In genomic region chr22:23144926-23145906, GRCh38 we compare ENCODE assay signal across 8 cellular contexts. TPM values are rescaled to one million over a fixed set of nuclear protein-coding genes. Genes with fewer than 3 reads are reported as not detected.
DNase-seq lines count a peak whose midpoint lies in the region; ATAC-seq and TF ChIP-seq lines count a peak whose summit lies in the region.

RAB36 (plus strand) TSS chr22:23145477; CDS start chr22:23146617, 1,140 bp downstream.

- H3K9me3 ChIP-seq in iPS DF 6.9 (ENCODE audit: control insufficient read depth, insufficient read depth, low read length) (no peaks in the 10 kb centered on the region), aorta (ENCODE audit: control insufficient read depth, low read length) (no peaks in the 10 kb centered on the region)

- CTCF ChIA-PET in MCF 10A (lab: Yijun Ruan, JAX) = interaction anchor here (0.5 to 5.3 kb wide), 8 partner anchors 11 to 789 kb away, joined by 3 to 23 read pairs (median 3); no protein-coding TSS in a partner anchor

- H3K4me3 Mint-ChIP-seq in MCF 10A (ENCODE audit: unreplicated experiment) = peak within 1 kb of the TSS; percentile 78

- H3K4me1 ChIP-seq in iPS DF 6.9 (ENCODE audit: control insufficient read depth, insufficient read depth, low read length) (peaks cover 3% of the 10 kb centered on the region), aorta (ENCODE audit: control insufficient read depth in 1 of 2, insufficient read depth in 2 of 2, low read length in 2 of 2) (no peaks in the 10 kb centered on the region)

- BruUV-seq in MCF 10A (replicated peaks; lab: Mats Ljungman, UMichigan) = TSS peak; percentile 36

- POLR2A ChIA-PET in MCF 10A (lab: Yijun Ruan, JAX) = interaction anchor here (0.5 to 0.7 kb wide), 2 partner anchors 137 to 1772 kb away, joined by 3 read pairs; no protein-coding TSS in a partner anchor

- TF ChIP-seq CTCF in 22Rv1 (IDR thresholded peaks at IDR 0.05) = no peak
- no peak for TF ChIP-seq CTCF in VCaP (conservative IDR thresholded peaks at IDR 0.05)
- no peak for TF ChIP-seq CTCF in MCF 10A (IDR thresholded peaks at IDR 0.05; ENCODE audit: unreplicated experiment)
- no peak for TF ChIP-seq CTCF in retinal pigment epithelial cell (conservative IDR thresholded peaks at IDR 0.05; ENCODE audit: low read depth, low read length)

- no peaks in the 10 kb centered on the region for H3K27me3 Mint-ChIP-seq in MCF 10A (ENCODE audit: insufficient read depth, unreplicated experiment)

- H3K27me3 ChIP-seq in iPS DF 6.9 (ENCODE audit: control insufficient read depth, insufficient read depth, low read length) (no peaks in the 10 kb centered on the region), aorta (ENCODE audit: control insufficient read depth in 1 of 2, insufficient read depth in 2 of 2, low read length in 1 of 2) (no peaks in the 10 kb centered on the region)

- H3K27ac ChIP-seq in 22Rv1 (peak within 1 kb of the TSS; percentile 51), VCaP (peak within 1 kb of the TSS; percentile 99), iPS DF 6.9 (ENCODE audit: low read length) (no peak within 1 kb of the TSS), aorta (ENCODE audit: low read depth in 1 of 2, low read length in 2 of 2) (peak within 1 kb of the TSS in 1 of 2 donors; percentile 48)

- H3K4me3 ChIP-seq in iPS DF 6.9 (ENCODE audit: low read length) = peak within 1 kb of the TSS; percentile 29; the same call in 1 of the 2 replicates
- peak within 1 kb of the TSS; percentile 65 for H3K4me3 ChIP-seq in retinal pigment epithelial cell (ENCODE audit: low read length)
- H3K4me3 ChIP-seq in aorta (ENCODE audit: low read length in 2 of 2) = no peak within 1 kb of the TSS

- peak; percentile 99 for DNase-seq in NCI-H2029 (lab: John Stamatoyannopoulos, UW)
- peak; percentile 99 for DNase-seq in MCF 10A (ENCODE audit: unreplicated experiment)
- peak; percentile 100 for DNase-seq in iPS DF 6.9 (ENCODE audit: low read depth, low spot score)
- peak; percentile 99 for DNase-seq in retinal pigment epithelial cell (ENCODE audit: low read depth)
- DNase-seq in aorta = peak; percentile 99 to 100

- WGBS in iPS DF 6.9 (ENCODE audit: insufficient coverage, insufficient read length) = no CpG with 5 or more reads among the region's 62 CpGs
- 2 to 5% methylated on average over 62 of the region's 62 CpGs for WGBS in aorta, 2 donors

- intact Hi-C loops in MCF 10A (cut with micrococcal nuclease) (no loop called here), aorta (cut with DNase I) (loop anchor here in 1 of 2 donors (5.0 kb wide), 1 partner anchor 73 kb away; the partner anchor contains the start of gene GNAZ)

- peak within 1 kb of the TSS; percentile 72 for H3K27ac Mint-ChIP-seq in MCF 10A (ENCODE audit: low read depth, unreplicated experiment)

- H3K36me3 Mint-ChIP-seq in MCF 10A (ENCODE audit: insufficient read depth, unreplicated experiment) = peaks cover 7% of the 10 kb centered on the region

- H3K9me3 Mint-ChIP-seq in MCF 10A (ENCODE audit: unreplicated experiment) = no peaks in the 10 kb centered on the region

- H3K36me3 ChIP-seq in iPS DF 6.9 (ENCODE audit: control insufficient read depth, insufficient read depth, low read length) (no peaks in the 10 kb centered on the region), aorta (ENCODE audit: control insufficient read depth in 1 of 2, insufficient read depth in 2 of 2, low read length in 1 of 2) (no peaks in the 10 kb centered on the region)

- peaks cover 9% of the 10 kb centered on the region for H3K4me1 Mint-ChIP-seq in MCF 10A (ENCODE audit: insufficient read depth, unreplicated experiment)

- ATAC-seq in GM19351 (IDR thresholded peaks at IDR 0.05; ENCODE audit: unreplicated experiment) (peak; percentile 61), aorta (ENCODE audit: low FRiP score) (peak; percentile 92)

RNA-seq across cellular contexts. Expression of gene RAB36, which starts in this region (rescaled TPM):
- 8.5 and 8.8 TPM in 2 replicates for total RNA-seq in MCF 10A (2022)
- total RNA-seq in aorta = 1 to 10 TPM; 1.8 to 3.2 TPM
- 1 to 10 TPM; 1.0 to 2.1 TPM for polyA plus RNA-seq in aorta

Comparison
In these comparisons a context has a peak if more than half of its experiments do, and no peak if none do; other contexts are left out.
1. H3K4me3 ChIP-seq: peak in iPS DF 6.9 (single experiment) and retinal pigment epithelial cell (single experiment); none in aorta (0 of 2).
2. Peak in every context shown above with its lines, with median percentiles within 50 percentile points of each other: DNase-seq.